Comparison of ENCODE assay signal across 8 cellular contexts in the genomic region with DNA sequence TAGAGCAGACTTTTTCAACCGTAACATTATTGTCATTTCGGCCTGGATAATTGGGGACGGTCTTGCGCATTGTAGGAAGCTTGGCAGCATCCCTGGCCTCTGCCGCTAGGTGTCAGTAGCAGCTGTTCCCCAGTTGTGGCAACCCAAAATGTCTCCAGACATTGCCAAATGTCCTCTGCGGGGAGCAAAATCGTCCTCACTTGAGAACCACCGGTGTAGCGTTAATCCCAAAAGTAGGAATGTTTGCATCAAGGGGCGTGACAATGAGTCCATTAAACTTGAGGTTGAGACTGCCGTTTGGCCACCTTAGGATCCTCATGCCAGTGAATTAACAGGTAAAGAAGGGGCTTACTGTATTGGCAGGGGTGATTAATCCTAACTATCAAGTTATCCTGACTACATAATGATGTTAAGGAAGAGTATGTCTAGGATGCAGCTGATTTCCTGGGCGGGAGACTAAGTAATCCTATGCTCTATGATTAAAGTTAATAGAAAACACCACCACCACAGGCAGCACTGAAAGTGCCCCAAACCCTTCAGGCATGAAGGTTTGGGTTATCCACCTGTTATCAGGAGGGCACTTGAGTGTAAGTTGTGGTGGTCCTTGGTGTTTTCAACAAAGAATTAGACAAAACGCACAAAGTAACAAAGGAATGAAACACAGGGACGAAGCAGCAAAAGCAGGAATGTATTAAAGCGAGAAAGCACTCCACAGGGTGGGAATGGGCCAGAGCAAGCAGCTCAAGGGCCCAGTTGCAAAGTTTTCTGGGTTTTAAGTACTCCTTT. TPM values are rescaled to one million over a fixed set of nuclear protein-coding genes. Genes with fewer than 3 reads are reported as not detected.
DNase-seq lines count a peak whose midpoint lies in the region; ATAC-seq and TF ChIP-seq lines count a peak whose summit lies in the region.

No MANE protein-coding gene starts in this region.

- peaks cover 15% of the 10 kb centered on the region for H3K4me1 Mint-ChIP-seq in activated T-helper 2 cell treated with anti-CD3 and anti-CD28 coated beads, Interferon-gamma antibody, Interleukin-2, Interleukin-4, amounts not matched to agents 10 μg/mL and 5 μg/mL and 100 μg/mL, durations not matched to agents 14 hours and 24 hours and 36 hours (ENCODE audit: low read depth)

- H2AFZ ChIP-seq in ACC112 (ENCODE audit: low read length, unreplicated experiment): peak overlapping the region; percentile 78

- no peaks in the 10 kb centered on the region for H3K36me3 Mint-ChIP-seq in activated T-helper 2 cell treated with anti-CD3 and anti-CD28 coated beads, Interferon-gamma antibody, Interleukin-2, Interleukin-4, amounts not matched to agents 10 μg/mL and 5 μg/mL and 100 μg/mL, durations not matched to agents 14 hours and 24 hours and 36 hours (ENCODE audit: low read depth)

- ATAC-seq in GM18868 (IDR thresholded peaks at IDR 0.05; ENCODE audit: unreplicated experiment) (peak; percentile 33), RWPE2 (ENCODE audit: low read depth) (peak; percentile 52)

- H3K4me3 ChIP-seq in ACC112 (ENCODE audit: low read depth, low read length) (no peak overlapping the region), RWPE2 (ENCODE audit: severe bottlenecking) (no peak overlapping the region), fibroblast of the aortic adventitia (ENCODE audit: low read depth, low read length) (no peak overlapping the region)
- peak overlapping the region; percentile 31 for H3K4me3 ChIP-seq in Jurkat, Clone E6-1 (ENCODE audit: low read length)

- intact Hi-C loops in activated T-helper 2 cell treated with anti-CD3 and anti-CD28 coated beads, Interferon-gamma antibody, Interleukin-2, Interleukin-4, amounts not matched to agents 10 μg/mL and 5 μg/mL and 100 μg/mL, durations not matched to agents 14 hours and 24 hours and 36 hours (cut with micrococcal nuclease): loop anchor here (1.0 to 10.0 kb wide), 5 partner anchors 16 to 375 kb away; partner anchors contain the start of genes ANAPC1, CHCHD5, POLR1B and ZC3H6

- H3K9me3 ChIP-seq in RWPE2 (ENCODE audit: severe bottlenecking): no peaks in the 10 kb centered on the region

- H3K9me3 Mint-ChIP-seq in activated T-helper 2 cell treated with anti-CD3 and anti-CD28 coated beads, Interferon-gamma antibody, Interleukin-2, Interleukin-4, amounts not matched to agents 10 μg/mL and 5 μg/mL and 100 μg/mL, durations not matched to agents 14 hours and 24 hours and 36 hours: peaks cover 6% of the 10 kb centered on the region

- H3K27me3 ChIP-seq in ACC112 (ENCODE audit: insufficient read depth, low read length) (no peaks in the 10 kb centered on the region), RWPE2 (ENCODE audit: insufficient read depth, poor library complexity, severe bottlenecking) (no peaks in the 10 kb centered on the region)

- TF ChIP-seq CTCF in RWPE2 (IDR thresholded peaks at IDR 0.05; ENCODE audit: poor library complexity, severe bottlenecking) (peak; percentile 96), fibroblast of the aortic adventitia (IDR thresholded peaks at IDR 0.05; ENCODE audit: insufficient read depth, low read length) (peak; percentile 100)

- peak overlapping the region; percentile 0 for H3K4me3 Mint-ChIP-seq in activated T-helper 2 cell treated with anti-CD3 and anti-CD28 coated beads, Interferon-gamma antibody, Interleukin-2, Interleukin-4, amounts not matched to agents 10 μg/mL and 5 μg/mL and 100 μg/mL, durations not matched to agents 14 hours and 24 hours and 36 hours (ENCODE audit: low read depth)

- no peak overlapping the region for H3K27ac ChIP-seq in ACC112 (ENCODE audit: low read depth, low read length)
- no peak overlapping the region for H3K27ac ChIP-seq in RWPE2 (ENCODE audit: poor library complexity, severe bottlenecking)
- H3K27ac ChIP-seq in substantia nigra (ENCODE audit: low read depth, low read length, poor library complexity, severe bottlenecking): peak overlapping the region; percentile 38

- H3K4me1 ChIP-seq in ACC112 (ENCODE audit: control insufficient read depth, insufficient read depth, low read length, unreplicated experiment) (peaks cover 7% of the 10 kb centered on the region), RWPE2 (ENCODE audit: insufficient read depth, poor library complexity, severe bottlenecking) (peaks cover 4% of the 10 kb centered on the region)

- peak overlapping the region; percentile 61 for H3K27ac Mint-ChIP-seq in activated T-helper 2 cell treated with anti-CD3 and anti-CD28 coated beads, Interferon-gamma antibody, Interleukin-2, Interleukin-4, amounts not matched to agents 10 μg/mL and 5 μg/mL and 100 μg/mL, durations not matched to agents 14 hours and 24 hours and 36 hours

- H3K79me2 ChIP-seq in ACC112 (ENCODE audit: control insufficient read depth, insufficient read depth, low read length, unreplicated experiment): no peaks in the 10 kb centered on the region

- peak; percentile 79 for DNase-seq in Jurkat, Clone E6-1 (ENCODE audit: low read depth, low spot score)
- peak; percentile 61 for DNase-seq in RWPE2 (ENCODE audit: low spot score)
- DNase-seq in activated T-helper 2 cell treated with anti-CD3 and anti-CD28 coated beads, Interferon-gamma antibody, Interleukin-2, Interleukin-4, amounts not matched to agents 10 μg/mL and 5 μg/mL and 100 μg/mL, durations not matched to agents 14 hours and 24 hours and 36 hours (ENCODE audit: low spot score): peak; percentile 72
- DNase-seq in fibroblast of the aortic adventitia (ENCODE audit: low read depth): peak; percentile 89
- peak in 53 of 56 donors; percentile 3 to 88 (median 57) for DNase-seq in nucleus accumbens (lab: John Stamatoyannopoulos, UW)
- peak in 48 of 49 donors; percentile 5 to 80 (median 62) for DNase-seq in substantia nigra (lab: John Stamatoyannopoulos, UW)

- H3K36me3 ChIP-seq in ACC112 (ENCODE audit: insufficient read depth, low read length): no peaks in the 10 kb centered on the region
- H3K36me3 ChIP-seq in RWPE2 (ENCODE audit: low read depth): no peaks in the 10 kb centered on the region

- peaks cover 1% of the 10 kb centered on the region for H3K27me3 Mint-ChIP-seq in activated T-helper 2 cell treated with anti-CD3 and anti-CD28 coated beads, Interferon-gamma antibody, Interleukin-2, Interleukin-4, amounts not matched to agents 10 μg/mL and 5 μg/mL and 100 μg/mL, durations not matched to agents 14 hours and 24 hours and 36 hours (ENCODE audit: low read depth)

RNA-seq across cellular contexts. Expression of gene ZC3H8, which starts 4.9 kb away (rescaled TPM):
- 23.4 TPM for polyA plus RNA-seq in Jurkat, Clone E6-1 (2012; ENCODE audit: insufficient read depth, insufficient read length)
- 31.8 and 33.4 TPM in 2 replicates for total RNA-seq in activated T-helper 2 cell treated with anti-CD3 and anti-CD28 coated beads, Interferon-gamma antibody, Interleukin-2, Interleukin-4, amounts not matched to agents 10 μg/mL and 5 μg/mL and 100 μg/mL, durations not matched to agents 14 hours and 24 hours and 36 hours
- 17.4 and 45.1 TPM in 2 replicates for total RNA-seq in fibroblast of the aortic adventitia (ENCODE audit: low replicate concordance)

RNA-seq across cellular contexts. Expression of gene ZC3H6, which starts 15.7 kb away (rescaled TPM):
- 6.0 TPM for polyA plus RNA-seq in Jurkat, Clone E6-1 (2012; ENCODE audit: insufficient read depth, insufficient read length)
- 8.0 and 8.2 TPM in 2 replicates for total RNA-seq in activated T-helper 2 cell treated with anti-CD3 and anti-CD28 coated beads, Interferon-gamma antibody, Interleukin-2, Interleukin-4, amounts not matched to agents 10 μg/mL and 5 μg/mL and 100 μg/mL, durations not matched to agents 14 hours and 24 hours and 36 hours
- total RNA-seq in fibroblast of the aortic adventitia (ENCODE audit: low replicate concordance): 2.9 and 7.5 TPM in 2 replicates
